Comparison of ENCODE assay signal across 10 cellular contexts in the genomic region with DNA sequence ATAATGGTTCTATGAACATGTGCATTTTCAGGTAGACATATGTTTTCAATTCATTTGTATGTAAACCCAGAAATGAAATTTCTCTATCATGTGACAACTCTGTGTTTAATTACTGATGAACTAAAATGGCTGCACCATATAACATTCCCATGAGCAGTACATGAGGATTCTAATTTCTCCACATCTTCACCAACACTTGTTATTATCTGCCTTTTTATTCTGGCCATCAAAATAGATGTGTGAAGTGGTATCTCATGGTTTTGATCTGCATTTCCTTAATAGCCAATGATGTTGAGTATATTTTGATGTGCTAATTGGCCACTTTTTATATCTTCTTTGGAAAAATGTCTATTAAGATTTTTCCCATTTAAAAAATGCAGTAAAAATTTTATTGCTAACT.
"Had no signal": no experiment of that assay in that cellular context is flagged by ENCODE, and none has a peak within 500 bp of the region (broad histone marks: within the 10 kb centered on the region; RNA-seq: fewer than 3 reads in every experiment).

No MANE protein-coding gene starts in this region.

- H3K27ac Mint-ChIP-seq: GM23338, H9, HFFc6, IgD-negative memory B cell had no signal

- H3K4me1 Mint-ChIP-seq: IgD-negative memory B cell had no signal

- H3K4me3 ChIP-seq: GM23338 had no signal

- H3K4me2 ChIP-seq: GM23338 had no signal

- H3K4me3 Mint-ChIP-seq: GM23338, H9, HFFc6, IgD-negative memory B cell had no signal

- H3K9me3 Mint-ChIP-seq: GM23338, HFFc6 had no signal

- H3K27me3 Mint-ChIP-seq: IgD-negative memory B cell had no signal

- DNase-seq: H9, HCEC 1CT, HFFc6, KG1 had no signal

- ATAC-seq: GM23338, HepG2 had no signal

- H3K27ac ChIP-seq: HL-60 had no signal

- FAIRE-seq: H1, H54, HepG2 had no signal

- H2AFZ ChIP-seq: GM23338 had no signal
